In genomic region chr12:89040146-89040964, GRCh38 we compare ENCODE assay signal across 8 cellular contexts.
DNase-seq lines count a peak whose midpoint lies in the region; ATAC-seq, FAIRE-seq and TF ChIP-seq lines count a peak whose summit lies in the region.

No MANE protein-coding gene starts in this region.

- no peaks in the 10 kb centered on the region for H3K9me3 ChIP-seq in Peyer's patch
- H3K9me3 ChIP-seq in small intestine (ENCODE audit: control insufficient read depth, low read depth), result no peaks in the 10 kb centered on the region
- no peaks in the 10 kb centered on the region for H3K9me3 ChIP-seq in tibial artery

- H3K4me3 ChIP-seq in Peyer's patch (no peak overlapping the region), small intestine (ENCODE audit: low read depth in 1 of 2, low read length in 2 of 2) (no peak overlapping the region), tibial artery (no peak overlapping the region)

- H3K36me3 ChIP-seq in Peyer's patch (no peaks in the 10 kb centered on the region), small intestine (ENCODE audit: control insufficient read depth in 2 of 2, insufficient read depth in 2 of 2, low read length in 2 of 2) (no peaks in the 10 kb centered on the region), tibial artery (no peaks in the 10 kb centered on the region)

- WGBS in small intestine, 3 donors, result 67 to 91% (median 73%) methylated on average over 10 of the region's 10 CpGs

- H3K27me3 ChIP-seq in Peyer's patch (no peaks in the 10 kb centered on the region), small intestine (ENCODE audit: control insufficient read depth in 2 of 2, insufficient read depth in 2 of 2, low read length in 2 of 2) (no peaks in the 10 kb centered on the region), tibial artery (no peaks in the 10 kb centered on the region)

- no peak for FAIRE-seq in small intestine (lab: Jason Lieb, UNC)
- FAIRE-seq in urothelium cell line (lab: Jason Lieb, UNC), result no peak

- peak in 2 of 3 donors; percentile 78 to 86 for DNase-seq in Peyer's patch
- DNase-seq in activated effector memory CD4-positive, alpha-beta T cell treated with Interleukin-2 at 50 U/mL for 16 hours, result peak; percentile 73
- peak; percentile 48 for DNase-seq in small intestine
- DNase-seq in hypothalamus (lab: John Stamatoyannopoulos, UW), result no peak
- DNase-seq in tibial artery, result no peak
- no peak for DNase-seq in urothelium cell line (ENCODE audit: low spot score)

- intact Hi-C loops in tibial artery (cut with DNase I; ENCODE audit: low total_unique reads), result loop anchor here (10.0 kb wide), 1 partner anchor 484 kb away; the partner anchor contains the start of genes GALNT4 and POC1B

- TF ChIP-seq POLR2A in Peyer's patch (IDR thresholded peaks at IDR 0.05), result no peak

- H3K27ac ChIP-seq in Peyer's patch (peak overlapping the region in 1 of 4 donors; percentile 28), small intestine (ENCODE audit: low read depth in 1 of 2, low read length in 1 of 2) (peak overlapping the region in 1 of 2 donors; percentile 32), tibial artery (no peak overlapping the region)

- TF ChIP-seq CTCF in Peyer's patch (IDR thresholded peaks at IDR 0.05), result peak in 3 of 6 experiments; percentile 9 to 20 (median 10)
- TF ChIP-seq CTCF in tibial artery (IDR thresholded peaks at IDR 0.05), result no peak

- H3K4me1 ChIP-seq in Peyer's patch, result peaks cover 0 to 6% (median 0%) of the 10 kb centered on the region in 4 donors
- no peaks in the 10 kb centered on the region for H3K4me1 ChIP-seq in small intestine (ENCODE audit: control insufficient read depth in 2 of 2, insufficient read depth in 1 of 2, low read depth in 1 of 2, low read length in 1 of 2)
- no peaks in the 10 kb centered on the region for H3K4me1 ChIP-seq in tibial artery

- ATAC-seq in GM18858 (IDR thresholded peaks at IDR 0.05; ENCODE audit: unreplicated experiment) (peak; percentile 96), HG02852 (IDR thresholded peaks at IDR 0.05; ENCODE audit: unreplicated experiment) (peak; percentile 98)

Comparison
In these comparisons a context has a peak if more than half of its experiments do, and no peak if none do; other contexts are left out.
1. DNase-seq: peak in Peyer's patch (2 of 3), activated effector memory CD4-positive, alpha-beta T cell treated with Interleukin-2 at 50 U/mL for 16 hours (single experiment) and small intestine (single experiment); none in hypothalamus (0 of 51), tibial artery (0 of 2) and urothelium cell line (single experiment).